In genomic region chr12:103560604-103561101, GRCh38 we compare ENCODE assay signal across 12 cellular contexts. TPM values are rescaled to one million over a fixed set of nuclear protein-coding genes. Genes with fewer than 3 reads are reported as not detected.
A peak's percentile ranks its signal among the peaks of the same experiment; 100 is the strongest.
DNase-seq lines count a peak whose midpoint lies in the region; ATAC-seq, FAIRE-seq and TF ChIP-seq lines count a peak whose summit lies in the region.
"Had no signal": no experiment of that assay in that cellular context is flagged by ENCODE, and none has a peak within 500 bp of the region (broad histone marks: within the 10 kb centered on the region; RNA-seq: fewer than 3 reads in every experiment).

No MANE protein-coding gene starts in this region.

- FAIRE-seq in A549 (lab: Jason Lieb, UNC) = peak; percentile 99

- ATAC-seq in A549 = peak; percentile 96 to 98
- ATAC-seq in activated T-helper 17 cell treated with anti-CD3 and anti-CD28 coated beads, Interleukin-2, amount 50 U/mL, for 72 hours (replicated peaks) = peak; percentile 70
- no peak for ATAC-seq in HG03439 (IDR thresholded peaks at IDR 0.05; ENCODE audit: unreplicated experiment)

- H3K4me1 ChIP-seq in A549 = peaks cover 22% of the 10 kb centered on the region

- TF ChIP-seq CTCF in A549 (IDR thresholded peaks at IDR 0.05) (no peak), HFF-Myc (IDR thresholded peaks at IDR 0.05; ENCODE audit: low read depth, low read length, missing control alignments) (no peak), mesothelial cell of epicardium (IDR thresholded peaks at IDR 0.05; ENCODE audit: unreplicated experiment) (no peak)

- H3K4me3 Mint-ChIP-seq in activated T-helper 17 cell treated with anti-CD3 and anti-CD28 coated beads, Interleukin-2, amount 50 U/mL, for 72 hours = no peak overlapping the region
- no peak overlapping the region for H3K4me3 Mint-ChIP-seq in mesothelial cell of epicardium
- H3K4me3 Mint-ChIP-seq: CD4-positive, CD25-positive, alpha-beta regulatory T cell; memory B cell had no signal

- peak overlapping the region; percentile 87 to 89 for H3K27ac ChIP-seq in A549

- no peaks in the 10 kb centered on the region for H3K36me3 Mint-ChIP-seq in activated T-helper 17 cell treated with anti-CD3 and anti-CD28 coated beads, Interleukin-2, amount 50 U/mL, for 72 hours (ENCODE audit: low read depth)
- H3K36me3 Mint-ChIP-seq in mesothelial cell of epicardium = peaks cover 2% of the 10 kb centered on the region
- H3K36me3 Mint-ChIP-seq: CD4-positive, CD25-positive, alpha-beta regulatory T cell; memory B cell had no signal

- H3K4me3 ChIP-seq in A549 (peak overlapping the region; percentile 15; the same call in 1 of the 3 replicates), HFF-Myc (replicated peaks; ENCODE audit: low read depth, low read length) (no peak overlapping the region)

- H3K9me3 ChIP-seq in A549 = peaks cover 55% of the 10 kb centered on the region

- peak overlapping the region; percentile 72 for H3K4me2 ChIP-seq in A549

- peak; percentile 1 to 33; a peak in 3 of 5 replicates for TF ChIP-seq RAD21 in A549 (conservative IDR thresholded peaks at IDR 0.05 in 1 of 2, IDR thresholded peaks at IDR 0.05 in 1 of 2)

- H3K4me1 Mint-ChIP-seq in activated T-helper 17 cell treated with anti-CD3 and anti-CD28 coated beads, Interleukin-2, amount 50 U/mL, for 72 hours = no peaks in the 10 kb centered on the region
- peaks cover 2% of the 10 kb centered on the region for H3K4me1 Mint-ChIP-seq in mesothelial cell of epicardium
- H3K4me1 Mint-ChIP-seq: CD4-positive, CD25-positive, alpha-beta regulatory T cell; memory B cell had no signal

- 0% methylated on average over 2 of the region's 2 CpGs for WGBS in A549 (ENCODE audit: missing lambda C conversion rate)

- H3K27me3 Mint-ChIP-seq in activated T-helper 17 cell treated with anti-CD3 and anti-CD28 coated beads, Interleukin-2, amount 50 U/mL, for 72 hours = peaks cover 23% of the 10 kb centered on the region
- no peaks in the 10 kb centered on the region for H3K27me3 Mint-ChIP-seq in mesothelial cell of epicardium (ENCODE audit: low read depth)

- H3K9me3 Mint-ChIP-seq in activated T-helper 17 cell treated with anti-CD3 and anti-CD28 coated beads, Interleukin-2, amount 50 U/mL, for 72 hours = peaks cover 10% of the 10 kb centered on the region
- H3K9me3 Mint-ChIP-seq in mesothelial cell of epicardium = peaks cover 23% of the 10 kb centered on the region

- H3K27ac Mint-ChIP-seq in activated T-helper 17 cell treated with anti-CD3 and anti-CD28 coated beads, Interleukin-2, amount 50 U/mL, for 72 hours = no peak overlapping the region
- no peak overlapping the region for H3K27ac Mint-ChIP-seq in mesothelial cell of epicardium
- H3K27ac Mint-ChIP-seq: memory B cell had no signal

- peak; percentile 88 to 95 for TF ChIP-seq EP300 in A549 (IDR thresholded peaks at IDR 0.05)

- TF ChIP-seq POLR2A in A549 (IDR thresholded peaks at IDR 0.05; ENCODE audit: low read length) = no peak

- CTCF ChIA-PET in A549 (lab: Yijun Ruan, JAX) = interaction anchor here (0.6 to 3.9 kb wide), 6 partner anchors 11 to 1083 kb away, joined by 3 to 37 read pairs (median 4); no protein-coding TSS in a partner anchor

- POLR2A ChIA-PET in A549 (lab: Yijun Ruan, JAX) = interaction anchor here (0.8 to 1.0 kb wide), 2 partner anchors 18 to 298 kb away, joined by 3 read pairs; no protein-coding TSS in a partner anchor

- DNase-seq in A549 (ENCODE audit: low read depth in 1 of 2, low spot score in 1 of 2) (peak; percentile 89 to 99), HFF-Myc (ENCODE audit: extremely low read depth, low read depth) (peak; percentile 92), iPS-NIHi7 (ENCODE audit: extremely low spot score) (peak; percentile 29), NCI-H2029 treated with DMSO at 0.1 percent for 48 hours (lab: John Stamatoyannopoulos, UW) (no peak), mesothelial cell of epicardium (ENCODE audit: low spot score in 2 of 2, unreplicated experiment in 2 of 2) (no peak), activated gamma-delta T cell (lab: John Stamatoyannopoulos, UW) (no peak)
- DNase-seq: activated naive CD4-positive, alpha-beta T cell; CD4-positive, CD25-positive, alpha-beta regulatory T cell; NCI-H524 treated with DMSO at 0.1 percent for 48 hours had no signal

TF ChIP-seq in A549, 52 proteins besides CTCF, POLR2A, EP300 and RAD21 (continues in another document):
- TF ChIP-seq FOSL2 (IDR thresholded peaks at IDR 0.05) (peak; percentile 100), FOSL2 (CRISPR knock-in tag; IDR thresholded peaks at IDR 0.05) (peak; percentile 100), REST (IDR thresholded peaks at IDR 0.05) (no peak), GATA3 (IDR thresholded peaks at IDR 0.05; ENCODE audit: borderline replicate concordance) (peak; percentile 99), RNF2 (IDR thresholded peaks at IDR 0.05; ENCODE audit: borderline replicate concordance, low read depth) (no peak), NPAS2 (CRISPR knock-in tag; IDR thresholded peaks at IDR 0.05; ENCODE audit: borderline replicate concordance) (no peak), EHF (CRISPR knock-in tag; IDR thresholded peaks at IDR 0.05) (no peak), MAZ (IDR thresholded peaks at IDR 0.05; ENCODE audit: borderline replicate concordance, low read depth, low read length) (no peak), PBX3 (IDR thresholded peaks at IDR 0.05) (peak; percentile 95), HMGXB4 (CRISPR knock-in tag; IDR thresholded peaks at IDR 0.05; ENCODE audit: borderline replicate concordance) (no peak), ZFP36 (IDR thresholded peaks at IDR 0.05; ENCODE audit: borderline replicate concordance, partially characterized antibody) (peak; percentile 71), EHMT2 (IDR thresholded peaks at IDR 0.05; ENCODE audit: low read depth) (no peak), HEYL (CRISPR knock-in tag; IDR thresholded peaks at IDR 0.05) (no peak), ATOH8 (CRISPR knock-in tag; IDR thresholded peaks at IDR 0.05; ENCODE audit: low read depth) (peak; percentile 92; the same call in 1 of the 2 replicates), JUNB (IDR thresholded peaks at IDR 0.05) (peak; percentile 100)

RNA-seq across cellular contexts. Expression of gene STAB2, which starts 26.4 kb away (rescaled TPM):
- polyA plus RNA-seq in A549 (2011; rRNA removed) (not detected in 2 replicates), A549 (2017; fragmentation: RNase III; extraction: RNeasy Plus Mini Kit Qiagen cat#74134 plus additional on column Dnase treatment) (not detected in 3 replicates)
- under 0.01 TPM in 1 of 2 replicates, not detected in the other for polyA plus RNA-seq in A549 (2012; cell fraction: cytosol; rRNA removed)
- polyA plus RNA-seq in A549 (2012; cell fraction: nucleus; rRNA removed) = 0.01 TPM in 1 of 2 replicates, not detected in the other
- not detected in 2 replicates for polyA minus RNA-seq in A549 (2011; rRNA and poly(A)+ RNA removed)
- total RNA-seq in activated T-helper 17 cell treated with anti-CD3 and anti-CD28 coated beads, Interleukin-2, amount 50 U/mL, for 72 hours = not detected
- total RNA-seq in mesothelial cell of epicardium = not detected in 3 replicates
- total RNA-seq: CD4-positive, CD25-positive, alpha-beta regulatory T cell had no signal
- polyA plus RNA-seq: CD4-positive, CD25-positive, alpha-beta regulatory T cell had no signal

Comparison
In these comparisons a context has a peak if more than half of its experiments do, and no peak if none do; other contexts are left out.
1. DNase-seq: peak in A549 (2 of 2), HFF-Myc (single experiment) and iPS-NIHi7 (single experiment); none in NCI-H2029 treated with DMSO at 0.1 percent for 48 hours (single experiment), mesothelial cell of epicardium (0 of 2) and activated gamma-delta T cell (single experiment).